ENCODE assay signal across 1 cellular context in the genomic region with DNA sequence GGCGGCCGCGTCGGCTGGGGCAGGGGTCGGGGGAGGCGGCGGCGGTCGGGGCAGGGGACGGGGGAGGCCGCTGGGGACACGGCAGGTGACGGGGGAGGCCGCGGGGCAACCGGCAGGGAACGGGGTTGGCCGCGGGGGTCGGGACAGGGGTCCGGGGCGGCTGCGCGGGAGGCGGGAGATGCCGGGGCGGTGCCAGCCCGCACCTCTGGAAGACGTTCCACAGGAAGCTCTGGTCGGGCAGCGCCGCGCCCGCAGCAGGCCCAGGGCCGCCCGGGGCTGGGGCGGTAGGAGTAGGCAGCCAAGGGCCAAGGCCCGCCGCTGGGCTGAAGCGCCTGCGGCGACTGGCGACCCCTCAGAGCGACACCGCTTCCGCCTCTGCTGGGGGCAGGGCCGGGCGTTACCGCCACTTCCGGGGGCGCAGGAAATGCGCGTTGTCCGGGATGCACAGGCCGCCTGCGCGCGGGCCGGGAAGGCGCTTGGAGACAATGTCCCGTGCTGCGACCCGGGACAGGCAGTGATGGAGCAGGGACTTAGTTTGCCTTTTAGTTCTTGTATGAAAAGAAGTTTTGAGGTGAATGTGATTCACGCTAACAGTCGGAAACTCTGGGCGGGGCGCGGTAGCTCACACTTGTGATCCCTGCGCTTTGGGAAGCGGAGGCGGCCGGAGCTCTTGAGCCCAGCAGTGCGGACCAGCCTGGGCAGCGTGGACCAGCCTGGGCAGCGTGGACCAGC.
TF ChIP-seq lines count a peak whose summit lies in the region.

No MANE protein-coding gene starts in this region.

TF ChIP-seq in K562, 482 proteins besides CTCF, POLR2A, EP300 and RAD21 (continued from another document and continues in another):
- TF ChIP-seq, protein P1, sequence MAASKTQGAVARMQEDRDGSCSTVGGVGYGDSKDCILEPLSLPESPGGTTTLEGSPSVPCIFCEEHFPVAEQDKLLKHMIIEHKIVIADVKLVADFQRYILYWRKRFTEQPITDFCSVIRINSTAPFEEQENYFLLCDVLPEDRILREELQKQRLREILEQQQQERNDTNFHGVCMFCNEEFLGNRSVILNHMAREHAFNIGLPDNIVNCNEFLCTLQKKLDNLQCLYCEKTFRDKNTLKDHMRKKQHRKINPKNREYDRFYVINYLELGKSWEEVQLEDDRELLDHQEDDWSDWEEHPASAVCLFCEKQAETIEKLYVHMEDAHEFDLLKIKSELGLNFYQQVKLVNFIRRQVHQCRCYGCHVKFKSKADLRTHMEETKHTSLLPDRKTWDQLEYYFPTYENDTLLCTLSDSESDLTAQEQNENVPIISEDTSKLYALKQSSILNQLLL (CRISPR knock-in tag; IDR thresholded peaks at IDR 0.05; ENCODE audit: borderline replicate concordance), result no peak
- TF ChIP-seq, protein P2, sequence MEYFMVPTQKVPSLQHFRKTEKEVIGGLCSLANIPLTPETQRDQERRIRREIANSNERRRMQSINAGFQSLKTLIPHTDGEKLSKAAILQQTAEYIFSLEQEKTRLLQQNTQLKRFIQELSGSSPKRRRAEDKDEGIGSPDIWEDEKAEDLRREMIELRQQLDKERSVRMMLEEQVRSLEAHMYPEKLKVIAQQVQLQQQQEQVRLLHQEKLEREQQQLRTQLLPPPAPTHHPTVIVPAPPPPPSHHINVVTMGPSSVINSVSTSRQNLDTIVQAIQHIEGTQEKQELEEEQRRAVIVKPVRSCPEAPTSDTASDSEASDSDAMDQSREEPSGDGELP (CRISPR knock-in tag; IDR thresholded peaks at IDR 0.05; ENCODE audit: borderline replicate concordance), result peak; percentile 27; the same call in 1 of the 2 replicates
- TF ChIP-seq, protein P3, sequence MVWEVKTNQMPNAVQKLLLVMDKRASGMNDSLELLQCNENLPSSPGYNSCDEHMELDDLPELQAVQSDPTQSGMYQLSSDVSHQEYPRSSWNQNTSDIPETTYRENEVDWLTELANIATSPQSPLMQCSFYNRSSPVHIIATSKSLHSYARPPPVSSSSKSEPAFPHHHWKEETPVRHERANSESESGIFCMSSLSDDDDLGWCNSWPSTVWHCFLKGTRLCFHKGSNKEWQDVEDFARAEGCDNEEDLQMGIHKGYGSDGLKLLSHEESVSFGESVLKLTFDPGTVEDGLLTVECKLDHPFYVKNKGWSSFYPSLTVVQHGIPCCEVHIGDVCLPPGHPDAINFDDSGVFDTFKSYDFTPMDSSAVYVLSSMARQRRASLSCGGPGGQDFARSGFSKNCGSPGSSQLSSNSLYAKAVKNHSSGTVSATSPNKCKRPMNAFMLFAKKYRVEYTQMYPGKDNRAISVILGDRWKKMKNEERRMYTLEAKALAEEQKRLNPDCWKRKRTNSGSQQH (CRISPR knock-in tag; IDR thresholded peaks at IDR 0.05), result 0 out of 2 replicates have a peak, but pooled peaks have one; percentile 28
- TF ChIP-seq ZNF133 (CRISPR knock-in tag; IDR thresholded peaks at IDR 0.05), result no peak
- TF ChIP-seq, protein P4, sequence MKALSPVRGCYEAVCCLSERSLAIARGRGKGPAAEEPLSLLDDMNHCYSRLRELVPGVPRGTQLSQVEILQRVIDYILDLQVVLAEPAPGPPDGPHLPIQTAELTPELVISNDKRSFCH (CRISPR knock-in tag; IDR thresholded peaks at IDR 0.05), result no peak
- TF ChIP-seq, protein P4 (tag; IDR thresholded peaks at IDR 0.05), result no peak
- peak; percentile 93 for TF ChIP-seq ELF2 (CRISPR knock-in tag; IDR thresholded peaks at IDR 0.05)
- 0 out of 2 replicates have a peak, but pooled peaks have one; percentile 29 for TF ChIP-seq TCF7 (IDR thresholded peaks at IDR 0.05; ENCODE audit: borderline replicate concordance)
- TF ChIP-seq, protein P5, sequence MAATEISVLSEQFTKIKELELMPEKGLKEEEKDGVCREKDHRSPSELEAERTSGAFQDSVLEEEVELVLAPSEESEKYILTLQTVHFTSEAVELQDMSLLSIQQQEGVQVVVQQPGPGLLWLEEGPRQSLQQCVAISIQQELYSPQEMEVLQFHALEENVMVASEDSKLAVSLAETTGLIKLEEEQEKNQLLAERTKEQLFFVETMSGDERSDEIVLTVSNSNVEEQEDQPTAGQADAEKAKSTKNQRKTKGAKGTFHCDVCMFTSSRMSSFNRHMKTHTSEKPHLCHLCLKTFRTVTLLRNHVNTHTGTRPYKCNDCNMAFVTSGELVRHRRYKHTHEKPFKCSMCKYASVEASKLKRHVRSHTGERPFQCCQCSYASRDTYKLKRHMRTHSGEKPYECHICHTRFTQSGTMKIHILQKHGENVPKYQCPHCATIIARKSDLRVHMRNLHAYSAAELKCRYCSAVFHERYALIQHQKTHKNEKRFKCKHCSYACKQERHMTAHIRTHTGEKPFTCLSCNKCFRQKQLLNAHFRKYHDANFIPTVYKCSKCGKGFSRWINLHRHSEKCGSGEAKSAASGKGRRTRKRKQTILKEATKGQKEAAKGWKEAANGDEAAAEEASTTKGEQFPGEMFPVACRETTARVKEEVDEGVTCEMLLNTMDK (IDR thresholded peaks at IDR 0.05; ENCODE audit: borderline replicate concordance, insufficient read depth, low read depth, low read length, poor library complexity, severe bottlenecking), result peak; percentile 6
- peak; percentile 98 for TF ChIP-seq CREM (IDR thresholded peaks at IDR 0.05; ENCODE audit: low read depth)
- peak; percentile 43; the same call in 1 of the 2 replicates for TF ChIP-seq HNRNPL (IDR thresholded peaks at IDR 0.05; ENCODE audit: low read depth, low read length)
- no peak for TF ChIP-seq EZH2 (IDR thresholded peaks at IDR 0.05; ENCODE audit: borderline replicate concordance, low read depth, low read length)
- no peak for TF ChIP-seq SIRT6 (IDR thresholded peaks at IDR 0.05; ENCODE audit: low read depth, low read length)
- TF ChIP-seq XRCC5 (IDR thresholded peaks at IDR 0.05; ENCODE audit: low read depth, low read length), result peak; percentile 83; the same call in 1 of the 2 replicates
- peak; percentile 68 for TF ChIP-seq HMGN3 (IDR thresholded peaks at IDR 0.05; ENCODE audit: borderline replicate concordance, extremely low read depth, insufficient read length, low read depth, low read length)
- TF ChIP-seq KDM1A (IDR thresholded peaks at IDR 0.05), result no peak
- peak; percentile 33; the same call in 1 of the 2 replicates for TF ChIP-seq HDAC2 (IDR thresholded peaks at IDR 0.05)
- TF ChIP-seq CEBPB (tag; IDR thresholded peaks at IDR 0.05), result no peak
- peak; percentile 14; the same call in 1 of the 2 replicates for TF ChIP-seq ARID1B (IDR thresholded peaks at IDR 0.05)
- TF ChIP-seq MCM3 (IDR thresholded peaks at IDR 0.05), result no peak
- no peak for TF ChIP-seq NUFIP1 (IDR thresholded peaks at IDR 0.05; ENCODE audit: partially characterized antibody)
- no peak for TF ChIP-seq NR2C2 (CRISPR knock-in tag; IDR thresholded peaks at IDR 0.05)
- peak; percentile 68 for TF ChIP-seq NR2C2 (tag; IDR thresholded peaks at IDR 0.05)
- TF ChIP-seq L3MBTL2 (IDR thresholded peaks at IDR 0.05), result peak; percentile 65
- TF ChIP-seq, protein P6, sequence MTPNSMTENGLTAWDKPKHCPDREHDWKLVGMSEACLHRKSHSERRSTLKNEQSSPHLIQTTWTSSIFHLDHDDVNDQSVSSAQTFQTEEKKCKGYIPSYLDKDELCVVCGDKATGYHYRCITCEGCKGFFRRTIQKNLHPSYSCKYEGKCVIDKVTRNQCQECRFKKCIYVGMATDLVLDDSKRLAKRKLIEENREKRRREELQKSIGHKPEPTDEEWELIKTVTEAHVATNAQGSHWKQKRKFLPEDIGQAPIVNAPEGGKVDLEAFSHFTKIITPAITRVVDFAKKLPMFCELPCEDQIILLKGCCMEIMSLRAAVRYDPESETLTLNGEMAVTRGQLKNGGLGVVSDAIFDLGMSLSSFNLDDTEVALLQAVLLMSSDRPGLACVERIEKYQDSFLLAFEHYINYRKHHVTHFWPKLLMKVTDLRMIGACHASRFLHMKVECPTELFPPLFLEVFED (CRISPR knock-in tag; conservative IDR thresholded peaks at IDR 0.05), result no peak
- TF ChIP-seq SUPT5H (IDR thresholded peaks at IDR 0.05), result peak; percentile 85
- peak; percentile 71 for TF ChIP-seq RB1 (IDR thresholded peaks at IDR 0.05; ENCODE audit: low read depth)
- TF ChIP-seq TBL1XR1 (IDR thresholded peaks at IDR 0.05; ENCODE audit: low read length in 2 of 2), result peak in 1 of 2 experiments; percentile 73; a peak in 1 of 4 replicates
- TF ChIP-seq PCBP1 (IDR thresholded peaks at IDR 0.05; ENCODE audit: low read depth, low read length, poor library complexity, severe bottlenecking), result peak; percentile 61
- peak; percentile 41 for TF ChIP-seq JUND (IDR thresholded peaks at IDR 0.05; ENCODE audit: borderline replicate concordance, low read depth, low read length)
- no peak; the same call in 2 of the 3 replicates for TF ChIP-seq JUND (tag; IDR thresholded peaks at IDR 0.05; ENCODE audit: borderline replicate concordance, low read depth, low read length)
- no peak for TF ChIP-seq HDAC3 (IDR thresholded peaks at IDR 0.05; ENCODE audit: borderline replicate concordance, partially characterized antibody)
- TF ChIP-seq, protein P7, sequence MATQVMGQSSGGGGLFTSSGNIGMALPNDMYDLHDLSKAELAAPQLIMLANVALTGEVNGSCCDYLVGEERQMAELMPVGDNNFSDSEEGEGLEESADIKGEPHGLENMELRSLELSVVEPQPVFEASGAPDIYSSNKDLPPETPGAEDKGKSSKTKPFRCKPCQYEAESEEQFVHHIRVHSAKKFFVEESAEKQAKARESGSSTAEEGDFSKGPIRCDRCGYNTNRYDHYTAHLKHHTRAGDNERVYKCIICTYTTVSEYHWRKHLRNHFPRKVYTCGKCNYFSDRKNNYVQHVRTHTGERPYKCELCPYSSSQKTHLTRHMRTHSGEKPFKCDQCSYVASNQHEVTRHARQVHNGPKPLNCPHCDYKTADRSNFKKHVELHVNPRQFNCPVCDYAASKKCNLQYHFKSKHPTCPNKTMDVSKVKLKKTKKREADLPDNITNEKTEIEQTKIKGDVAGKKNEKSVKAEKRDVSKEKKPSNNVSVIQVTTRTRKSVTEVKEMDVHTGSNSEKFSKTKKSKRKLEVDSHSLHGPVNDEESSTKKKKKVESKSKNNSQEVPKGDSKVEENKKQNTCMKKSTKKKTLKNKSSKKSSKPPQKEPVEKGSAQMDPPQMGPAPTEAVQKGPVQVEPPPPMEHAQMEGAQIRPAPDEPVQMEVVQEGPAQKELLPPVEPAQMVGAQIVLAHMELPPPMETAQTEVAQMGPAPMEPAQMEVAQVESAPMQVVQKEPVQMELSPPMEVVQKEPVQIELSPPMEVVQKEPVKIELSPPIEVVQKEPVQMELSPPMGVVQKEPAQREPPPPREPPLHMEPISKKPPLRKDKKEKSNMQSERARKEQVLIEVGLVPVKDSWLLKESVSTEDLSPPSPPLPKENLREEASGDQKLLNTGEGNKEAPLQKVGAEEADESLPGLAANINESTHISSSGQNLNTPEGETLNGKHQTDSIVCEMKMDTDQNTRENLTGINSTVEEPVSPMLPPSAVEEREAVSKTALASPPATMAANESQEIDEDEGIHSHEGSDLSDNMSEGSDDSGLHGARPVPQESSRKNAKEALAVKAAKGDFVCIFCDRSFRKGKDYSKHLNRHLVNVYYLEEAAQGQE (CRISPR knock-in tag; IDR thresholded peaks at IDR 0.05; ENCODE audit: low read depth), result 0 out of 2 replicates have a peak, but pooled peaks have one; percentile 41
- TF ChIP-seq, protein P8, sequence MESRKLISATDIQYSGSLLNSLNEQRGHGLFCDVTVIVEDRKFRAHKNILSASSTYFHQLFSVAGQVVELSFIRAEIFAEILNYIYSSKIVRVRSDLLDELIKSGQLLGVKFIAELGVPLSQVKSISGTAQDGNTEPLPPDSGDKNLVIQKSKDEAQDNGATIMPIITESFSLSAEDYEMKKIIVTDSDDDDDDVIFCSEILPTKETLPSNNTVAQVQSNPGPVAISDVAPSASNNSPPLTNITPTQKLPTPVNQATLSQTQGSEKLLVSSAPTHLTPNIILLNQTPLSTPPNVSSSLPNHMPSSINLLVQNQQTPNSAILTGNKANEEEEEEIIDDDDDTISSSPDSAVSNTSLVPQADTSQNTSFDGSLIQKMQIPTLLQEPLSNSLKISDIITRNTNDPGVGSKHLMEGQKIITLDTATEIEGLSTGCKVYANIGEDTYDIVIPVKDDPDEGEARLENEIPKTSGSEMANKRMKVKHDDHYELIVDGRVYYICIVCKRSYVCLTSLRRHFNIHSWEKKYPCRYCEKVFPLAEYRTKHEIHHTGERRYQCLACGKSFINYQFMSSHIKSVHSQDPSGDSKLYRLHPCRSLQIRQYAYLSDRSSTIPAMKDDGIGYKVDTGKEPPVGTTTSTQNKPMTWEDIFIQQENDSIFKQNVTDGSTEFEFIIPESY (CRISPR knock-in tag; IDR thresholded peaks at IDR 0.05), result peak; percentile 64; the same call in 1 of the 2 replicates
- TF ChIP-seq, protein P9, sequence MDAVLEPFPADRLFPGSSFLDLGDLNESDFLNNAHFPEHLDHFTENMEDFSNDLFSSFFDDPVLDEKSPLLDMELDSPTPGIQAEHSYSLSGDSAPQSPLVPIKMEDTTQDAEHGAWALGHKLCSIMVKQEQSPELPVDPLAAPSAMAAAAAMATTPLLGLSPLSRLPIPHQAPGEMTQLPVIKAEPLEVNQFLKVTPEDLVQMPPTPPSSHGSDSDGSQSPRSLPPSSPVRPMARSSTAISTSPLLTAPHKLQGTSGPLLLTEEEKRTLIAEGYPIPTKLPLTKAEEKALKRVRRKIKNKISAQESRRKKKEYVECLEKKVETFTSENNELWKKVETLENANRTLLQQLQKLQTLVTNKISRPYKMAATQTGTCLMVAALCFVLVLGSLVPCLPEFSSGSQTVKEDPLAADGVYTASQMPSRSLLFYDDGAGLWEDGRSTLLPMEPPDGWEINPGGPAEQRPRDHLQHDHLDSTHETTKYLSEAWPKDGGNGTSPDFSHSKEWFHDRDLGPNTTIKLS (IDR thresholded peaks at IDR 0.05; ENCODE audit: borderline replicate concordance, low read depth), result no peak
- TF ChIP-seq HCFC1 (IDR thresholded peaks at IDR 0.05; ENCODE audit: low read depth, low read length), result peak; percentile 77
- 0 out of 2 replicates have a peak, but pooled peaks have one; percentile 17 for TF ChIP-seq TARDBP (IDR thresholded peaks at IDR 0.05)
- TF ChIP-seq, protein P10, sequence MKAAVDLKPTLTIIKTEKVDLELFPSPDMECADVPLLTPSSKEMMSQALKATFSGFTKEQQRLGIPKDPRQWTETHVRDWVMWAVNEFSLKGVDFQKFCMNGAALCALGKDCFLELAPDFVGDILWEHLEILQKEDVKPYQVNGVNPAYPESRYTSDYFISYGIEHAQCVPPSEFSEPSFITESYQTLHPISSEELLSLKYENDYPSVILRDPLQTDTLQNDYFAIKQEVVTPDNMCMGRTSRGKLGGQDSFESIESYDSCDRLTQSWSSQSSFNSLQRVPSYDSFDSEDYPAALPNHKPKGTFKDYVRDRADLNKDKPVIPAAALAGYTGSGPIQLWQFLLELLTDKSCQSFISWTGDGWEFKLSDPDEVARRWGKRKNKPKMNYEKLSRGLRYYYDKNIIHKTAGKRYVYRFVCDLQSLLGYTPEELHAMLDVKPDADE (conservative IDR thresholded peaks at IDR 0.05; ENCODE audit: control insufficient read depth, low read depth, low read length), result peak; percentile 94
